ENCODE assay signal across 8 cellular contexts in the genomic region with DNA sequence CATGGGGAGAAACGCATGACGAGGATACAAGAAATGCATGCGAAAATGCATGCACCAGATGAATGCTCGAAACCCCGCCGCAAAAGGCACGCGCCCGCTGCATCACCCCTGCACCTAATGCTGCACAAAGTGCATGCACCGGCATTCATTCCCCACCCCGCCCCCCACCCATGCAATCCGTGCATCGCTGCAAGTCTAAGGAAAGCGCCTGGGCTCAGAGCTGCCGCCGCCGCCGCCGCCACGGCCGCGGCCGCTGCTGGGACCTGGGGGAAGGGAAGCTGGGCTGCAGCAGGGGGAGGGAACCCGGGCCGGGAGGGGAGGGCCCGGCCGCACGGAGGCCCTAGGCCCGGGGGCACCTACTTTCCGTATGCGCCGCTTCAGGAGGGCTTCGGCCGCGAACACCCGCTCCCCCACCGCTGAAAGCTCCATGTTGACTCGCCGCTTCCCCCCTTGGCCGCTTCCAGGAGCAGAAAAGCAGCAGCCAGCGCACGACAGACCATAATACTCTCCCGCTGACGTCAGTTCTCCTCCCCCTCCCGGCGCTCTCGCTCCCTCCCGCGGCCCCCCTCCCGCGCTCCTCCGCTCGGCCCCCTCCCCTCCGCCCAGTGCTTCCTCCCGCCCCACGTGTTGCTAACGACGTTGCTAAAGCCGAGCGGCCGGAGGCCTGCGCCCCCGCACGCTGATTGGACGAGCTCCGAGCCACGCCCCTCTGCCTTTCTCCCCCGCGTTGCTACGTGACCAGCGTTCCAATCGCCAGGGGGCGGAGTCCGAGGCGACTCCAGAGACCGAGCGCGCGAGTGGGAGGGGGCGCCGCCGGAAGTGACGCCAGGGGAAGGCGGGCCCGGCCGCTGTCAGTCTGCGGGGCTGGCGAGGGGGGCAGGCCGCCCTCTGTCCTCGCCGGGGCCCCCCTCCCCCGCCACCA. TPM values are rescaled to one million over a fixed set of nuclear protein-coding genes. Genes with fewer than 3 reads are reported as not detected.
DNase-seq lines count a peak whose midpoint lies in the region; ATAC-seq, FAIRE-seq and TF ChIP-seq lines count a peak whose summit lies in the region.

A gene (minus strand): TSS at position 508 of the 922 bp plus-strand sequence. CDS start 79 bp downstream, at position 429.

- peaks cover 12% of the 10 kb centered on the region for H3K4me1 ChIP-seq in iPS DF 6.9 (ENCODE audit: control insufficient read depth, insufficient read depth, low read length)
- peaks cover 0 to 89% (median 65%) of the 10 kb centered on the region in 4 donors for H3K4me1 ChIP-seq in sigmoid colon

- ATAC-seq in GM18520 (IDR thresholded peaks at IDR 0.05; ENCODE audit: unreplicated experiment), result peak; percentile 96
- ATAC-seq in HG03060 (IDR thresholded peaks at IDR 0.05; ENCODE audit: low read depth, unreplicated experiment), result peak; percentile 83

- TF ChIP-seq EP300 in sigmoid colon (IDR thresholded peaks at IDR 0.05), result no peak

- intact Hi-C loops in sigmoid colon (cut with DNase I), result loop anchor here (1.0 kb wide), 1 partner anchor 43 kb away; no protein-coding TSS in a partner anchor

- TF ChIP-seq CTCF in 22Rv1 (IDR thresholded peaks at IDR 0.05), result no peak
- peak in 1 of 2 experiments; percentile 16 for TF ChIP-seq CTCF in brain (conservative IDR thresholded peaks at IDR 0.05)
- TF ChIP-seq CTCF in sigmoid colon (IDR thresholded peaks at IDR 0.05), result no peak

- no CpG with 5 or more reads among the region's 92 CpGs for WGBS in iPS DF 6.9 (ENCODE audit: insufficient coverage, insufficient read length)
- WGBS in sigmoid colon, 2 donors, result 1% methylated on average over 92 of the region's 92 CpGs

- H3K4me3 ChIP-seq in iPS DF 6.9 (ENCODE audit: low read length) (peak within 1 kb of the TSS; percentile 44; the same call in 1 of the 2 replicates), sigmoid colon (peak within 1 kb of the TSS; percentile 30 to 72 (median 66))

- peak; percentile 81 for FAIRE-seq in TTC549 (lab: Jason Lieb, UNC)

- H3K9me3 Mint-ChIP-seq in brain, result peaks cover 0 to 6% (median 3%) of the 10 kb centered on the region in 5 experiments

- H3K36me3 Mint-ChIP-seq in brain, result peaks cover 9% of the 10 kb centered on the region

- H3K4me3 Mint-ChIP-seq in brain, result peak within 1 kb of the TSS; percentile 91 to 97 (median 95)

- H3K9me3 ChIP-seq in iPS DF 6.9 (ENCODE audit: control insufficient read depth, insufficient read depth, low read length) (no peaks in the 10 kb centered on the region), sigmoid colon (no peaks in the 10 kb centered on the region)

- H3K4me1 Mint-ChIP-seq in brain, result peaks cover 69% of the 10 kb centered on the region

- peaks cover 55% of the 10 kb centered on the region for H3K27me3 Mint-ChIP-seq in brain

- peak; percentile 98 for DNase-seq in NCI-H2107 (lab: John Stamatoyannopoulos, UW)
- peak; percentile 99 for DNase-seq in iPS DF 6.9 (ENCODE audit: low read depth, low spot score)
- peak; percentile 100 for DNase-seq in sigmoid colon

- H3K27ac ChIP-seq in 22Rv1, result peak within 1 kb of the TSS; percentile 79
- no peak within 1 kb of the TSS for H3K27ac ChIP-seq in iPS DF 6.9 (ENCODE audit: low read length)
- peak within 1 kb of the TSS; percentile 77 to 86 (median 80) for H3K27ac ChIP-seq in sigmoid colon

- no peak for TF ChIP-seq POLR2A in sigmoid colon (IDR thresholded peaks at IDR 0.05)

- H3K27ac Mint-ChIP-seq in brain, result peak within 1 kb of the TSS; percentile 87 to 96 (median 95)

- H3K36me3 ChIP-seq in iPS DF 6.9 (ENCODE audit: control insufficient read depth, insufficient read depth, low read length) (no peaks in the 10 kb centered on the region), sigmoid colon (no peaks in the 10 kb centered on the region)

- peaks cover 76% of the 10 kb centered on the region for H3K27me3 ChIP-seq in iPS DF 6.9 (ENCODE audit: control insufficient read depth, insufficient read depth, low read length)
- peaks cover 57 to 77% (median 75%) of the 10 kb centered on the region in 3 donors for H3K27me3 ChIP-seq in sigmoid colon

RNA-seq across cellular contexts. Expression of the gene that starts here (rescaled TPM):
- polyA plus RNA-seq in brain (ENCODE audit: insufficient read depth, low read depth, low replicate concordance) (9.4 TPM), sigmoid colon (1 to 10 TPM; 2.4 to 5.6 (median 4.9) TPM)
- total RNA-seq in sigmoid colon, result 1 to 10 TPM in 2 of 4 donors, under 1 TPM in 2; 0.28 to 1.8 (median 1.2) TPM
